Comparison of ENCODE assay signal across 25 cellular contexts in genomic region chr15:87660494-87661129, GRCh38.
DNase-seq lines count a peak whose midpoint lies in the region; ATAC-seq, FAIRE-seq and TF ChIP-seq lines count a peak whose summit lies in the region.
"Had no signal": no experiment of that assay in that cellular context is flagged by ENCODE, and none has a peak within 500 bp of the region (broad histone marks: within the 10 kb centered on the region; RNA-seq: fewer than 3 reads in every experiment).

No MANE protein-coding gene starts in this region.

- FAIRE-seq in astrocyte (lab: Jason Lieb, UNC) (no peak), keratinocyte (lab: Jason Lieb, UNC) (no peak)
- FAIRE-seq: endothelial cell of umbilical vein, GM19239 had no signal

- H3K36me3 Mint-ChIP-seq in HFFc6 (ENCODE audit: low read depth), result peaks cover 5% of the 10 kb centered on the region; the same call in 1 of the 2 replicates
- no peaks in the 10 kb centered on the region for H3K36me3 Mint-ChIP-seq in astrocyte (ENCODE audit: low read depth, unreplicated experiment)
- H3K36me3 Mint-ChIP-seq: CD4-positive, CD25-positive, alpha-beta regulatory T cell; IgD-negative memory B cell; naive B cell had no signal

- H3K9me1 ChIP-seq in keratinocyte (ENCODE audit: control insufficient read depth, extremely low read depth, insufficient read depth, low read length), result no peaks in the 10 kb centered on the region

- H3K36me3 ChIP-seq in astrocyte (ENCODE audit: insufficient read depth, low read length) (no peaks in the 10 kb centered on the region), keratinocyte (ENCODE audit: control insufficient read depth in 2 of 2, extremely low read depth in 1 of 2, insufficient read depth in 2 of 2, low read length in 2 of 2) (no peaks in the 10 kb centered on the region)
- H3K36me3 ChIP-seq: heart left ventricle, WERI-Rb-1 had no signal

- H3K4me2 ChIP-seq in astrocyte (ENCODE audit: low read length) (no peak overlapping the region), keratinocyte (ENCODE audit: control insufficient read depth, extremely low read depth, insufficient read depth, low read depth, low read length) (no peak overlapping the region)

- no peak overlapping the region; the same call in 1 of the 2 replicates for H3K4me3 Mint-ChIP-seq in HFFc6
- H3K4me3 Mint-ChIP-seq in astrocyte (ENCODE audit: unreplicated experiment), result no peak overlapping the region
- H3K4me3 Mint-ChIP-seq: CD4-positive, CD25-positive, alpha-beta regulatory T cell; IgD-negative memory B cell; naive B cell had no signal

- H3K9me3 ChIP-seq in AG04450 (ENCODE audit: control insufficient read depth, insufficient read depth, low read length) (peaks cover 5% of the 10 kb centered on the region; the same call in 1 of the 2 replicates), astrocyte (ENCODE audit: insufficient read depth, low read depth, low read length) (no peaks in the 10 kb centered on the region), keratinocyte (ENCODE audit: control insufficient read depth, low read depth, low read length) (no peaks in the 10 kb centered on the region)
- H3K9me3 ChIP-seq: testis had no signal

- intact Hi-C loops in left ventricle myocardium superior (cut with micrococcal nuclease), result no loop called here

- POLR2A ChIA-PET in AG04450 (lab: Yijun Ruan, JAX), result no interaction called here

- no peak overlapping the region for H3K27ac Mint-ChIP-seq in HFFc6
- H3K27ac Mint-ChIP-seq in astrocyte (ENCODE audit: unreplicated experiment), result no peak overlapping the region
- H3K27ac Mint-ChIP-seq: IgD-negative memory B cell, naive B cell had no signal

- H2AFZ ChIP-seq in astrocyte (ENCODE audit: low read depth, low read length), result peak overlapping the region; percentile 4
- peak overlapping the region; percentile 33 for H2AFZ ChIP-seq in keratinocyte (ENCODE audit: control insufficient read depth, low read length)

- H3K79me2 ChIP-seq in astrocyte (ENCODE audit: insufficient read depth, low read length) (no peaks in the 10 kb centered on the region), keratinocyte (ENCODE audit: control insufficient read depth, insufficient read depth, low read length) (no peaks in the 10 kb centered on the region)

- no peak for ATAC-seq in HG03108 (IDR thresholded peaks at IDR 0.05; ENCODE audit: unreplicated experiment)
- ATAC-seq in left ventricle myocardium superior, result no peak
- ATAC-seq: heart left ventricle, sciatic nerve had no signal

- dilution Hi-C loops in keratinocyte (cut with MboI; ENCODE audit: extremely low pct_ligation_motif_present, low sequenced_read_pairs), result no loop called here

- no peak overlapping the region for H3K4me3 ChIP-seq in AG04450 (ENCODE audit: low read depth, low read length)
- H3K4me3 ChIP-seq in astrocyte (ENCODE audit: insufficient read depth, low read depth, low read length), result no peak overlapping the region
- H3K4me3 ChIP-seq in keratinocyte (ENCODE audit: control insufficient read depth in 2 of 3, extremely low read depth in 1 of 3, insufficient read depth in 2 of 3, low read depth in 1 of 3, low read length in 3 of 3), result no peak overlapping the region
- H3K4me3 ChIP-seq: heart left ventricle, SK-N-MC, testis had no signal

- H3K27me3 Mint-ChIP-seq in HFFc6 (ENCODE audit: insufficient read depth), result no peaks in the 10 kb centered on the region
- H3K27me3 Mint-ChIP-seq in astrocyte (ENCODE audit: low read depth, unreplicated experiment), result no peaks in the 10 kb centered on the region
- H3K27me3 Mint-ChIP-seq: CD4-positive, CD25-positive, alpha-beta regulatory T cell; naive B cell had no signal

- no peaks in the 10 kb centered on the region for H3K27me3 ChIP-seq in AG04450 (ENCODE audit: control insufficient read depth, insufficient read depth, low read length)
- H3K27me3 ChIP-seq in astrocyte (ENCODE audit: insufficient read depth, low read length), result no peaks in the 10 kb centered on the region
- H3K27me3 ChIP-seq in keratinocyte (ENCODE audit: control insufficient read depth, extremely low read depth, insufficient read depth, low read length), result no peaks in the 10 kb centered on the region
- H3K27me3 ChIP-seq: heart left ventricle, testis had no signal

- DNase-seq in AG04450 (ENCODE audit: low read depth, low spot score), result no peak
- no peak for DNase-seq in HFFc6
- no peak for DNase-seq in astrocyte (ENCODE audit: low read depth)
- no peak for DNase-seq in keratinocyte (ENCODE audit: low read depth, low spot score)
- no peak for DNase-seq in NCI-H226
- no peak for DNase-seq in NCI-H146 (lab: John Stamatoyannopoulos, UW)
- no peak for DNase-seq in left ventricle myocardium superior
- DNase-seq: activated CD4-positive, alpha-beta T cell treated with anti-CD3 and anti-CD28 coated beads, Interleukin-2, amount 50 U/mL, for 1 hour; activated CD8-positive, alpha-beta memory T cell treated with anti-CD3 and anti-CD28 coated beads, Interleukin-2, amount 50 U/mL, for 4 hours; activated naive CD4-positive, alpha-beta T cell treated with anti-CD3 and anti-CD28 coated beads, Interleukin-2, amount 50 U/mL, for 16 hours; anterior cingulate cortex; CD4-positive, CD25-positive, alpha-beta regulatory T cell; central memory CD4-positive, alpha-beta T cell; heart left ventricle; naive B cell; NCI-H524 treated with DMSO at 0.1 percent for 48 hours; stimulated activated naive CD4-positive, alpha-beta T cell treated with Interleukin-2 at 50 U/mL for 16 hours; testis; WERI-Rb-1 had no signal

- H4K20me1 ChIP-seq in astrocyte (ENCODE audit: insufficient read depth, low read length) (no peaks in the 10 kb centered on the region), keratinocyte (ENCODE audit: control insufficient read depth, extremely low read depth, insufficient read depth, low read length) (no peaks in the 10 kb centered on the region)

- H3K4me1 Mint-ChIP-seq in HFFc6 (ENCODE audit: low read depth) (peaks cover 17% of the 10 kb centered on the region), astrocyte (ENCODE audit: low read depth, unreplicated experiment) (peaks cover 13% of the 10 kb centered on the region)
- H3K4me1 Mint-ChIP-seq: CD4-positive, CD25-positive, alpha-beta regulatory T cell; naive B cell had no signal

- no peak overlapping the region for H3K9ac ChIP-seq in astrocyte (ENCODE audit: low read length)
- no peak overlapping the region for H3K9ac ChIP-seq in keratinocyte (ENCODE audit: control insufficient read depth, extremely low read depth, insufficient read depth, low read length)

- no peaks in the 10 kb centered on the region for H3K4me1 ChIP-seq in astrocyte (ENCODE audit: insufficient read depth, low read length)
- H3K4me1 ChIP-seq in keratinocyte (ENCODE audit: control insufficient read depth, extremely low read depth, insufficient read depth, low read length), result peaks cover 9% of the 10 kb centered on the region
- H3K4me1 ChIP-seq: heart left ventricle, testis had no signal

- H3K27ac ChIP-seq in AG04450 (ENCODE audit: low read depth, low read length) (no peak overlapping the region), astrocyte (ENCODE audit: low read depth, low read length) (no peak overlapping the region), keratinocyte (ENCODE audit: control insufficient read depth, insufficient read depth, low read length) (no peak overlapping the region)
- H3K27ac ChIP-seq: heart left ventricle, SK-N-MC, testis, WERI-Rb-1 had no signal

- CTCF ChIA-PET in AG04450 (lab: Charles Lee), result interaction anchor here (0.6 to 1.2 kb wide), 5 partner anchors 12 to 585 kb away, joined by 3 to 4 read pairs (median 4); no protein-coding TSS in a partner anchor

- TF ChIP-seq CTCF in AG04450 (IDR thresholded peaks at IDR 0.05; ENCODE audit: low read depth, low read length) (peak; percentile 25; the same call in 1 of the 2 replicates), HFFc6 (IDR thresholded peaks at IDR 0.05) (0 out of 2 replicates have a peak, but pooled peaks have one; percentile 16), astrocyte (IDR thresholded peaks at IDR 0.05; ENCODE audit: insufficient read depth, low read depth, low read length) (peak; percentile 7), keratinocyte (optimal IDR thresholded peaks at IDR 0.05 in 1 of 3, IDR thresholded peaks at IDR 0.05 in 1 of 3, conservative IDR thresholded peaks at IDR 0.05 in 1 of 3; ENCODE audit: extremely low read depth in 1 of 3, insufficient read depth in 2 of 3, low read length in 3 of 3) (no peak)

- H3K9me3 Mint-ChIP-seq in HFFc6 (no peaks in the 10 kb centered on the region; the same call in 1 of the 2 replicates), astrocyte (ENCODE audit: unreplicated experiment) (no peaks in the 10 kb centered on the region)

Comparison
In these comparisons a context has a peak if more than half of its experiments do, and no peak if none do; other contexts are left out.
1. CTCF ChIP-seq: peak in AG04450 (single experiment), HFFc6 (single experiment) and astrocyte (single experiment); none in keratinocyte (0 of 3).